In the genomic region with DNA sequence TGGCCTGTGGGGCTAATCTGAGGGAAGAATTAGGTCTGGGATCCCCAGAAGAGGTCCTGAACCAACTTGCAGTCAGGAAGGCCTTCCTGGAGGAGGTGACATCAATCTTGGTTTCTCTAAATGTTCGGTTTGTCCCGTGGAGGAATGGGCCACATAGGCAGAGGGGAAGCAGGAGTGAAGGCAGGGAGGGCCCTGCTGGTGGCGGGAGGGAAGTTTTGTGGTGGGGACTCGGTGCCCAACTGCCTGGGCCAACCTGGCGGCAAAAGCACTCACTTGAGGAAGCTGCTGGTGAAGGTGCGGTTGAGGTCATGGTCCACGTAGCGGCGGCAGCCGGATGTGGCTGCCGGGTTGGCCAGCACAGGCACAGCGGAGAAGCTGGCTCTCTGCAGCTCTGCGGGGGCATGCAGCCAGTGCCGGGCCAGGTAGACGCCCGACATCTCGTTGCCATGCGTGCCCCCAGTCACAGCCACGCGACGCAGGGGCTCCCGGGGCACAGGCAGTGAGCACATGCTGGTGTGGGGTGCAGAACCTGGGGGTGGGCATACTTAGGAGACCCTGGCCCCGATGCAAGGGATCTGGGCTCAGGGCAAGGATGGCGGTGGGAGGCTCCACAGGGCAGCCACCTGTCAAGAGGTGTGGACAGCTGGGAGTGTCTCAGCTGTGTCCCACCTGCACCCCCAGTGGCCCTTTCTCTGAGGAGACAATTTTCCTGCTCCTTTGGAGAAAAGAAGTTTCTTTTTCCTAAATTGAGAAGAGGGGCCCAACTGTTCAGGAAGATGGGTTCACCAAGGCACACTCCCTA, we compare ENCODE assay signal across 9 cellular contexts. TPM values are rescaled to one million over a fixed set of nuclear protein-coding genes. Genes with fewer than 3 reads are reported as not detected.
DNase-seq lines count a peak whose midpoint lies in the region; ATAC-seq and TF ChIP-seq lines count a peak whose summit lies in the region.
"Had no signal": no experiment of that assay in that cellular context is flagged by ENCODE, and none has a peak within 500 bp of the region (broad histone marks: within the 10 kb centered on the region; RNA-seq: fewer than 3 reads in every experiment).

No MANE protein-coding gene starts in this region.

- no peaks in the 10 kb centered on the region for H3K79me2 ChIP-seq in Karpas-422 (ENCODE audit: low read length)

- H3K4me1 Mint-ChIP-seq in natural killer cell, result peaks cover 26 to 39% of the 10 kb centered on the region in 2 donors

- H4K20me1 ChIP-seq in Karpas-422 (ENCODE audit: insufficient read depth, low read depth, low read length), result no peaks in the 10 kb centered on the region

- no peaks in the 10 kb centered on the region for H3K9me2 ChIP-seq in Karpas-422 (replicated peaks; ENCODE audit: insufficient read depth, low read length)

- H3K4me3 ChIP-seq in Karpas-422 (ENCODE audit: low read length), result peak overlapping the region; percentile 31; the same call in 1 of the 2 replicates
- H3K4me3 ChIP-seq in SJCRH30, result no peak overlapping the region
- H3K4me3 ChIP-seq: adrenal gland had no signal

- H3K27me3 ChIP-seq in Karpas-422 (ENCODE audit: low read length) (no peaks in the 10 kb centered on the region; the same call in 1 of the 2 replicates), SJCRH30 (no peaks in the 10 kb centered on the region)
- H3K27me3 ChIP-seq: adrenal gland had no signal

- TF ChIP-seq CTCF in GM12874 (IDR thresholded peaks at IDR 0.05; ENCODE audit: insufficient read depth, low read depth, low read length), result peak; percentile 16; the same call in 1 of the 2 replicates
- no peak for TF ChIP-seq CTCF in natural killer cell (IDR thresholded peaks at IDR 0.05)

- no peak overlapping the region for H2AFZ ChIP-seq in Karpas-422 (ENCODE audit: low read length)

- peak; percentile 85 for DNase-seq in Karpas-422
- DNase-seq in activated T-cell treated with anti-CD3 and anti-CD28 coated beads, Interleukin-2, amount 50 U/mL, for 48 hours, result peak; percentile 58 to 69
- DNase-seq in natural killer cell, result no peak
- DNase-seq in GM03348 (ENCODE audit: low spot score), result no peak
- DNase-seq in LoVo (ENCODE audit: low spot score), result no peak
- no peak for DNase-seq in SJCRH30
- DNase-seq: adrenal gland had no signal

- H3K9me3 ChIP-seq in Karpas-422 (ENCODE audit: low read length) (peaks cover 4% of the 10 kb centered on the region; the same call in 1 of the 2 replicates), SJCRH30 (replicated peaks) (no peaks in the 10 kb centered on the region)
- H3K9me3 ChIP-seq: adrenal gland had no signal

- no peaks in the 10 kb centered on the region for H3K27me3 Mint-ChIP-seq in natural killer cell (ENCODE audit: low read depth in 2 of 2)

- H3K36me3 ChIP-seq in Karpas-422 (ENCODE audit: insufficient read depth, low read length), result no peaks in the 10 kb centered on the region
- no peaks in the 10 kb centered on the region for H3K36me3 ChIP-seq in SJCRH30
- H3K36me3 ChIP-seq: adrenal gland had no signal

- H3K9me3 Mint-ChIP-seq in natural killer cell, result no peaks in the 10 kb centered on the region

- H3K27ac ChIP-seq in Karpas-422 (ENCODE audit: low read length), result no peak overlapping the region
- H3K27ac ChIP-seq in SJCRH30, result no peak overlapping the region
- H3K27ac ChIP-seq: adrenal gland had no signal

- peaks cover 63% of the 10 kb centered on the region for H3K4me1 ChIP-seq in Karpas-422 (ENCODE audit: low read length)
- no peaks in the 10 kb centered on the region for H3K4me1 ChIP-seq in SJCRH30
- H3K4me1 ChIP-seq: adrenal gland had no signal

- intact Hi-C loops in natural killer cell (cut with micrococcal nuclease), result no loop called here

- peak in 2 of 3 donors; percentile 19 to 61 for ATAC-seq in natural killer cell
- no peak for ATAC-seq in GM21717 (IDR thresholded peaks at IDR 0.05; ENCODE audit: unreplicated experiment)

- H3K4me3 Mint-ChIP-seq in natural killer cell, result peak overlapping the region; percentile 61

- H3K27ac Mint-ChIP-seq in natural killer cell, result peak overlapping the region in 1 of 2 donors; percentile 64

- H3K4me2 ChIP-seq in Karpas-422 (ENCODE audit: low read depth, low read length, poor library complexity, severe bottlenecking), result peak overlapping the region; percentile 53

- peak overlapping the region; percentile 40 for H3K9ac ChIP-seq in Karpas-422 (ENCODE audit: low read length)

- no peaks in the 10 kb centered on the region for H3K36me3 Mint-ChIP-seq in natural killer cell

RNA-seq across cellular contexts. Expression of a gene that starts 3.8 kb away (rescaled TPM):
- total RNA-seq in Karpas-422 (2014; rRNA removed; shearing (Covaris generic); ENCODE audit: low replicate concordance), result 0.89 and 2.2 TPM in 2 replicates
- 1 to 10 TPM in 1 of 3 donors, under 1 TPM in 1, not detected in 1; 0.96 to 1.1 TPM for total RNA-seq in natural killer cell
- total RNA-seq in SJCRH30 (2014; rRNA removed; shearing (Covaris generic)), result 0.18 TPM in 1 of 2 replicates, not detected in the other
- total RNA-seq: adrenal gland had no signal

RNA-seq across cellular contexts. Expression of a gene that starts 7.2 kb away (rescaled TPM):
- total RNA-seq in Karpas-422 (2014; rRNA removed; shearing (Covaris generic); ENCODE audit: low replicate concordance), result not detected in 2 replicates
- total RNA-seq in natural killer cell, result not detected
- total RNA-seq in SJCRH30 (2014; rRNA removed; shearing (Covaris generic)), result not detected in 2 replicates
- total RNA-seq: adrenal gland had no signal

RNA-seq across cellular contexts. Expression of a gene that starts 17.0 kb away (rescaled TPM):
- 10.4 and 35.4 TPM in 2 replicates for total RNA-seq in Karpas-422 (2014; rRNA removed; shearing (Covaris generic); ENCODE audit: low replicate concordance)
- 1 to 10 TPM; 1.7 to 5.2 (median 4.1) TPM for total RNA-seq in natural killer cell
- 0.76 and 2.4 TPM in 2 replicates for total RNA-seq in SJCRH30 (2014; rRNA removed; shearing (Covaris generic))

RNA-seq across cellular contexts. Expression of a gene that starts 27.7 kb away (rescaled TPM):
- 1.6 and 1.8 TPM in 2 replicates for total RNA-seq in Karpas-422 (2014; rRNA removed; shearing (Covaris generic); ENCODE audit: low replicate concordance)
- total RNA-seq in natural killer cell, result not detected
- not detected in 2 replicates for total RNA-seq in SJCRH30 (2014; rRNA removed; shearing (Covaris generic))
- total RNA-seq: adrenal gland had no signal

RNA-seq across cellular contexts. Expression of a gene that starts 40.0 kb away (rescaled TPM):
- total RNA-seq in Karpas-422 (2014; rRNA removed; shearing (Covaris generic); ENCODE audit: low replicate concordance), result 145 and 304 TPM in 2 replicates
- 100 to 1,000 TPM; 346 to 393 (median 360) TPM for total RNA-seq in natural killer cell
- 116 and 137 TPM in 2 replicates for total RNA-seq in SJCRH30 (2014; rRNA removed; shearing (Covaris generic))

Comparison
In these comparisons a context has a peak if more than half of its experiments do, and no peak if none do; other contexts are left out.
1. DNase-seq: peak in Karpas-422 (single experiment) and activated T-cell treated with anti-CD3 and anti-CD28 coated beads, Interleukin-2, amount 50 U/mL, for 48 hours (2 of 2); none in natural killer cell (single experiment), GM03348 (single experiment), LoVo (single experiment) and SJCRH30 (0 of 2).